Comparison of ENCODE assay signal across 9 cellular contexts in genomic region chr11:120208777-120209176, GRCh38. TPM values are rescaled to one million over a fixed set of nuclear protein-coding genes. Genes with fewer than 3 reads are reported as not detected.
DNase-seq lines count a peak whose midpoint lies in the region; ATAC-seq and TF ChIP-seq lines count a peak whose summit lies in the region.
"Had no signal": no experiment of that assay in that cellular context is flagged by ENCODE, and none has a peak within 500 bp of the region (broad histone marks: within the 10 kb centered on the region; RNA-seq: fewer than 3 reads in every experiment).

No MANE protein-coding gene starts in this region.

- DNase-seq in CD4-positive, alpha-beta memory T cell, result no peak
- peak; percentile 38 for DNase-seq in OCI-M1 (lab: John Stamatoyannopoulos, UW)
- DNase-seq in neural crest cell (ENCODE audit: low read depth, low spot score), result no peak
- no peak for DNase-seq in GM13977 (ENCODE audit: low spot score)
- no peak for DNase-seq in SK-N-DZ (ENCODE audit: low spot score)
- DNase-seq in NCI-H2227 (lab: John Stamatoyannopoulos, UW; ENCODE audit: unreplicated experiment), result no peak
- DNase-seq: stimulated activated naive CD4-positive, alpha-beta T cell had no signal

- H3K4me1 ChIP-seq in CD4-positive, alpha-beta memory T cell (ENCODE audit: insufficient read depth, low read length), result peaks cover 12% of the 10 kb centered on the region

- CTCF ChIA-PET in CD4-positive, alpha-beta memory T cell (lab: Charles Lee; ENCODE audit: partially characterized antibody), result no interaction called here

- intact Hi-C loops in CD4-positive, alpha-beta memory T cell (cut with micrococcal nuclease), result no loop called here

- peaks cover 4% of the 10 kb centered on the region for H3K27me3 ChIP-seq in CD4-positive, alpha-beta memory T cell (ENCODE audit: insufficient read depth, low read length)

- H3K27me3 Mint-ChIP-seq in CD4-positive, alpha-beta memory T cell, result peaks cover 22 to 27% of the 10 kb centered on the region in 2 donors
- H3K27me3 Mint-ChIP-seq in neural crest cell (ENCODE audit: low read depth), result peaks cover 4% of the 10 kb centered on the region

- no peak overlapping the region for H3K27ac ChIP-seq in CD4-positive, alpha-beta memory T cell (ENCODE audit: low read depth, low read length)

- H3K4me3 Mint-ChIP-seq in CD4-positive, alpha-beta memory T cell, result peak overlapping the region in 7 of 8 donors; percentile 13 to 87 (median 33)
- peak overlapping the region; percentile 35 for H3K4me3 Mint-ChIP-seq in neural crest cell

- ATAC-seq in esophagus mucosa, result peak; percentile 77
- ATAC-seq in GM21526 (IDR thresholded peaks at IDR 0.05; ENCODE audit: low FRiP score, unreplicated experiment), result no peak

- TF ChIP-seq CTCF in neural crest cell (conservative IDR thresholded peaks at IDR 0.05), result no peak
- TF ChIP-seq CTCF in GM13977 (IDR thresholded peaks at IDR 0.05; ENCODE audit: extremely low read depth, insufficient read depth, missing control alignments), result no peak

- POLR2A ChIA-PET in CD4-positive, alpha-beta memory T cell (lab: Charles Lee; ENCODE audit: partially characterized antibody), result no interaction called here

- H3K36me3 Mint-ChIP-seq in CD4-positive, alpha-beta memory T cell, result peaks cover 0 to 6% of the 10 kb centered on the region in 2 donors
- no peaks in the 10 kb centered on the region for H3K36me3 Mint-ChIP-seq in neural crest cell (ENCODE audit: low read depth)

- H3K4me3 ChIP-seq in CD4-positive, alpha-beta memory T cell (ENCODE audit: low read length in 2 of 2), result no peak overlapping the region

- peaks cover 8 to 14% (median 12%) of the 10 kb centered on the region in 4 donors for H3K4me1 Mint-ChIP-seq in CD4-positive, alpha-beta memory T cell
- H3K4me1 Mint-ChIP-seq in neural crest cell, result peaks cover 57% of the 10 kb centered on the region

- no peak overlapping the region for H3K27ac Mint-ChIP-seq in CD4-positive, alpha-beta memory T cell
- no peak overlapping the region for H3K27ac Mint-ChIP-seq in neural crest cell (ENCODE audit: unreplicated experiment)

- H3K9me3 Mint-ChIP-seq in CD4-positive, alpha-beta memory T cell, result no peaks in the 10 kb centered on the region
- H3K9me3 Mint-ChIP-seq in neural crest cell, result no peaks in the 10 kb centered on the region

- H3K36me3 ChIP-seq in CD4-positive, alpha-beta memory T cell (ENCODE audit: insufficient read depth, low read length), result no peaks in the 10 kb centered on the region

- no peaks in the 10 kb centered on the region for H3K9me3 ChIP-seq in CD4-positive, alpha-beta memory T cell (ENCODE audit: control insufficient read depth in 1 of 2, low read length in 2 of 2)

- in situ Hi-C loops in GM13977 (cut with MboI; ENCODE audit: low pct_unique_long_range_greater_than_20kb, low sequenced_read_pairs, unreplicated experiment), result no loop called here

RNA-seq across cellular contexts. Expression of gene OAF, which starts 2.1 kb away (rescaled TPM):
- 1 to 10 TPM; 1.3 to 1.5 TPM for total RNA-seq in CD4-positive, alpha-beta memory T cell
- polyA plus RNA-seq in CD4-positive, alpha-beta memory T cell, result 1 to 10 TPM; 1.8 to 2.6 TPM
- total RNA-seq in esophagus mucosa, result 9.0 TPM
- total RNA-seq in neural crest cell, result 40.2 and 41.3 TPM in 2 replicates
- polyA plus RNA-seq in SK-N-DZ (2014; cell fraction: cytosol; rRNA removed), result 1.6 and 3.1 TPM in 2 replicates
- 0.41 and 2.0 TPM in 2 replicates for polyA plus RNA-seq in SK-N-DZ (2014; cell fraction: nucleus; rRNA removed)

RNA-seq across cellular contexts. Expression of gene POU2F3, which starts 31.2 kb away (rescaled TPM):
- total RNA-seq in CD4-positive, alpha-beta memory T cell, result not detected
- not detected for polyA plus RNA-seq in CD4-positive, alpha-beta memory T cell
- 3.2 TPM for total RNA-seq in esophagus mucosa
- total RNA-seq in neural crest cell, result not detected in 2 replicates
- not detected in 2 replicates for polyA plus RNA-seq in SK-N-DZ (2014; cell fraction: cytosol; rRNA removed)
- not detected in 2 replicates for polyA plus RNA-seq in SK-N-DZ (2014; cell fraction: nucleus; rRNA removed)
